In genomic region chr3:85801955-85802354, GRCh38 we compare ENCODE assay signal across 11 cellular contexts.
DNase-seq lines count a peak whose midpoint lies in the region; ATAC-seq and TF ChIP-seq lines count a peak whose summit lies in the region.
"Had no signal": no experiment of that assay in that cellular context is flagged by ENCODE, and none has a peak within 500 bp of the region (broad histone marks: within the 10 kb centered on the region; RNA-seq: fewer than 3 reads in every experiment).

No MANE protein-coding gene starts in this region.

- H2BK12ac ChIP-seq in H9 (ENCODE audit: insufficient read length, low read depth, low read length), result no peak overlapping the region

- TF ChIP-seq CTCF in H9 (conservative IDR thresholded peaks at IDR 0.05), result peak; percentile 79
- peak; percentile 66 for TF ChIP-seq CTCF in astrocyte of the cerebellum (IDR thresholded peaks at IDR 0.05; ENCODE audit: low read depth, low read length, missing control alignments)

- no peaks in the 10 kb centered on the region for H3K27me3 ChIP-seq in H9 (ENCODE audit: insufficient read depth, low read length)
- H3K27me3 ChIP-seq in mesendoderm (ENCODE audit: insufficient read depth, low read length, poor library complexity), result no peaks in the 10 kb centered on the region

- no peaks in the 10 kb centered on the region for H3K9me3 ChIP-seq in H9 (ENCODE audit: control insufficient read depth, low read depth, low read length)

- H3K4ac ChIP-seq in H9 (ENCODE audit: low read depth, low read length), result no peak overlapping the region
- no peak overlapping the region for H3K4ac ChIP-seq in mesendoderm (ENCODE audit: low read depth, low read length)

- H3K36me3 ChIP-seq in mesendoderm (ENCODE audit: control insufficient read depth, insufficient read depth, low read length), result no peaks in the 10 kb centered on the region

- H3K27me3 Mint-ChIP-seq in H9 (ENCODE audit: low read depth), result no peaks in the 10 kb centered on the region

- no peak overlapping the region for H3K27ac ChIP-seq in H9 (ENCODE audit: insufficient read length, low read depth, low read length)
- no peak overlapping the region for H3K27ac ChIP-seq in mesendoderm (ENCODE audit: low read depth, low read length)
- H3K27ac ChIP-seq: parathyroid adenoma had no signal

- H4K8ac ChIP-seq in H9 (replicated peaks; ENCODE audit: insufficient read length, low read depth, low read length) (no peak overlapping the region), mesendoderm (ENCODE audit: low read depth, low read length) (no peak overlapping the region)

- H3K4me1 ChIP-seq in H9 (ENCODE audit: insufficient read depth, low read length) (no peaks in the 10 kb centered on the region), mesendoderm (ENCODE audit: control insufficient read depth, low read depth, low read length) (no peaks in the 10 kb centered on the region)
- H3K4me1 ChIP-seq: parathyroid adenoma had no signal

- H3K79me2 ChIP-seq in H9 (ENCODE audit: insufficient read depth, low read length) (no peaks in the 10 kb centered on the region), mesendoderm (ENCODE audit: control insufficient read depth, insufficient read depth, low read length) (no peaks in the 10 kb centered on the region)
- H3K79me2 ChIP-seq: parathyroid adenoma had no signal

- H3K4me1 Mint-ChIP-seq in H9, result peaks cover 0 to 7% of the 10 kb centered on the region in 2 experiments; a peak in 1 of 4 replicates

- H3K23ac ChIP-seq in H9 (ENCODE audit: insufficient read length, low read depth, low read length), result no peak overlapping the region
- H3K23ac ChIP-seq in mesendoderm (ENCODE audit: low read length), result no peak overlapping the region

- no peak overlapping the region for H3K18ac ChIP-seq in H9 (ENCODE audit: insufficient read length, low read depth, low read length)
- no peak overlapping the region for H3K18ac ChIP-seq in mesendoderm (ENCODE audit: low read length)

- H4K20me1 ChIP-seq in H9 (ENCODE audit: control insufficient read depth, insufficient read depth, insufficient read length), result no peaks in the 10 kb centered on the region

- H4K5ac ChIP-seq in H9 (ENCODE audit: insufficient read length, low read depth, low read length) (no peak overlapping the region), mesendoderm (ENCODE audit: low read length) (no peak overlapping the region)

- H3K9me3 Mint-ChIP-seq in H9, result peaks cover 14 to 16% of the 10 kb centered on the region in 2 experiments; a peak in 4 of 5 replicates

- H2BK20ac ChIP-seq in H9 (ENCODE audit: low read depth, low read length, poor library complexity, severe bottlenecking), result no peak overlapping the region

- H2BK15ac ChIP-seq in H9 (ENCODE audit: low read depth, low read length) (no peak overlapping the region), mesendoderm (replicated peaks; ENCODE audit: low read depth) (no peak overlapping the region)

- H2BK5ac ChIP-seq in H9 (ENCODE audit: insufficient read length, low read length) (no peak overlapping the region), mesendoderm (ENCODE audit: low read length) (no peak overlapping the region)

- H3K4me2 ChIP-seq in H9 (ENCODE audit: insufficient read depth, insufficient read length, low read length), result no peak overlapping the region
- no peak overlapping the region for H3K4me2 ChIP-seq in mesendoderm (ENCODE audit: low read length)

- WGBS in H9 (ENCODE audit: extremely low coverage, insufficient read length, low lambda C conversion rate), result no CpG with 5 or more reads among the region's 3 CpGs
- 100% methylated on average over 1 of the region's 3 CpGs for WGBS in mesendoderm (ENCODE audit: extremely low coverage, insufficient coverage, low lambda C conversion rate)

- H3K27ac Mint-ChIP-seq in H9, result no peak overlapping the region

- no peak overlapping the region for H3T11ph ChIP-seq in H9 (ENCODE audit: low read length)

- H3K23me2 ChIP-seq in H9 (ENCODE audit: insufficient read length, low read depth, low read length, poor library complexity, severe bottlenecking), result no peaks in the 10 kb centered on the region

- H2AK5ac ChIP-seq in H9 (ENCODE audit: insufficient read length, low read length) (no peak overlapping the region), mesendoderm (ENCODE audit: low read length) (no peak overlapping the region)

- no peak for ATAC-seq in GM18867 (IDR thresholded peaks at IDR 0.05; ENCODE audit: unreplicated experiment)
- ATAC-seq in GM21447 (IDR thresholded peaks at IDR 0.05; ENCODE audit: unreplicated experiment), result no peak
- ATAC-seq in GM21390 (IDR thresholded peaks at IDR 0.05; ENCODE audit: unreplicated experiment), result no peak

- no peak overlapping the region for H3K4me3 Mint-ChIP-seq in H9

- no peak overlapping the region for H2BK120ac ChIP-seq in H9 (ENCODE audit: low read depth, low read length, poor library complexity, severe bottlenecking)
- H2BK120ac ChIP-seq in mesendoderm (ENCODE audit: low read depth, low read length), result no peak overlapping the region

- DNase-seq in H9 (peak; percentile 34), NCI-H1105 treated with DMSO at 0.1 percent for 48 hours (lab: John Stamatoyannopoulos, UW) (peak; percentile 46), astrocyte of the cerebellum (ENCODE audit: low read depth) (peak; percentile 6), mesendoderm (peak; percentile 67)
- DNase-seq: activated CD4-positive, alpha-beta T cell treated with anti-CD3 and anti-CD28 coated beads for 48 hours; amniotic stem cell; KG1 had no signal

- no peak overlapping the region for H3K56ac ChIP-seq in H9 (ENCODE audit: insufficient read length, low read depth, low read length)
- no peak overlapping the region for H3K56ac ChIP-seq in mesendoderm (ENCODE audit: low read length)

- no peak overlapping the region for H3K4me3 ChIP-seq in astrocyte of the cerebellum (ENCODE audit: low read depth, low read length)
- no peak overlapping the region for H3K4me3 ChIP-seq in mesendoderm (ENCODE audit: low read length)

- in situ Hi-C loops in astrocyte of the cerebellum (cut with HindIII; ENCODE audit: low sequenced_read_pairs), result no loop called here

- H3K79me1 ChIP-seq in H9 (ENCODE audit: insufficient read depth, low read depth, low read length, poor library complexity, severe bottlenecking) (no peaks in the 10 kb centered on the region), mesendoderm (ENCODE audit: low read length) (no peaks in the 10 kb centered on the region)

- H3K9ac ChIP-seq in H9 (ENCODE audit: extremely low read depth, insufficient read length, low read length) (no peak overlapping the region), mesendoderm (ENCODE audit: low read length) (no peak overlapping the region)
- H3K9ac ChIP-seq: parathyroid adenoma had no signal

- H3K36me3 Mint-ChIP-seq in H9 (ENCODE audit: insufficient read depth in 1 of 3, low read depth in 3 of 3), result peaks cover 0 to 6% (median 2%) of the 10 kb centered on the region in 3 experiments; a peak in 2 of 7 replicates

- H4K91ac ChIP-seq in H9 (ENCODE audit: insufficient read length, low read depth, low read length), result no peak overlapping the region

- H3K14ac ChIP-seq in H9 (ENCODE audit: insufficient read depth, low read length), result no peak overlapping the region

- H2AFZ ChIP-seq in H9 (ENCODE audit: low read length), result no peak overlapping the region
- H2AFZ ChIP-seq: parathyroid adenoma had no signal

Comparison
In these comparisons a context has a peak if more than half of its experiments do, and no peak if none do; other contexts are left out.
1. DNase-seq: peak in every context shown above with its lines; median percentile 67 in mesendoderm; 46 in NCI-H1105 treated with DMSO at 0.1 percent for 48 hours; 34 in H9; 6 in astrocyte of the cerebellum.